15 cellular contexts compared by ENCODE assay signal in the genomic region with DNA sequence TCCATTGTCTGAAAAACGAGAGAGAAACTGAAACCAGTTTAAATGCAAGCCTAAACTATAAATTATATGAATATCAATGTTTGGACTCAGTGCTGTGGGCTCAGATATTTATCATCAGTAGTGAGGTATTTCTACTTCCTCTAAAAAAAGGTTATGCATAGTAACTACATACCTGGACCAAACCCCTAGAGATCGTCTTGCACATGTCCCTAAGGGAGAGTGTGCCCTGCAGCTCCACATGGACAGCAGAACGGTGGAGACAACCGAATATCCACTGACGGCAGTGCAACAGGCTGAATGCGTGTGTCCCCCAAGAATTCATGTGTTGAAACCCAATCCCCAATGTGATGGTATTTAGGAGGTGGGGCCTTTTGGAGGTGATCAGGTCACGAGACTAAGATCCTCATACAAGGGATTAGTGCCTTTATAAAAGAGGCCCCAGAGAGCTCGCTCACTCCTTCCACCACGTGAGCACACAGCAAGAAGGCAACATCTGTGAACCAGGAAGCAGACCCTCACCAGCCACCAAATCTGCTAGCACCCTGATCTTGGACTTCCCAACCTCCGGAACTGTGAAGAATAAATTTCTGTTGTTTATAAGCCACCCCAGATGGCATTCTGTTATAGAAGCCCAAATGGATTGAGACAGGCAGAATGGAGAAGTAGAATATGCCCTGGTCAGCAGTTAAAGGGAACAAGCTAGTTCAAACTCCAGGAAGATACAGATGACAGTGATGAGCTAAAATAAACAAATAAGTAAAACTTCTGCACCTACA.
DNase-seq lines count a peak whose midpoint lies in the region; TF ChIP-seq lines count a peak whose summit lies in the region.
"Had no signal": no experiment of that assay in that cellular context is flagged by ENCODE, and none has a peak within 500 bp of the region (broad histone marks: within the 10 kb centered on the region; RNA-seq: fewer than 3 reads in every experiment).

No MANE protein-coding gene starts in this region.

- H3K4me1 Mint-ChIP-seq in CD14-positive monocyte: peaks cover 63% of the 10 kb centered on the region
- peaks cover 4% of the 10 kb centered on the region for H3K4me1 Mint-ChIP-seq in activated naive CD8-positive, alpha-beta T cell treated with anti-CD3 and anti-CD28 coated beads for 36 hours
- H3K4me1 Mint-ChIP-seq in activated T-cell treated with anti-CD3 and anti-CD28 coated beads, Interleukin-2, amount 50 U/mL, for 24 hours (ENCODE audit: low read depth): peaks cover 21% of the 10 kb centered on the region
- H3K4me1 Mint-ChIP-seq: activated T-helper 17 cell treated with anti-CD3 and anti-CD28 coated beads, Interleukin-2, amount 50 U/mL, for 72 hours; B cell had no signal

- H4K8ac ChIP-seq in mesenchymal stem cell (ENCODE audit: low read length): no peak overlapping the region

- peak overlapping the region; percentile 51 to 61 for H3K4me3 Mint-ChIP-seq in CD14-positive monocyte
- H3K4me3 Mint-ChIP-seq in activated naive CD8-positive, alpha-beta T cell treated with anti-CD3 and anti-CD28 coated beads for 36 hours: no peak overlapping the region
- no peak overlapping the region for H3K4me3 Mint-ChIP-seq in activated T-cell treated with anti-CD3 and anti-CD28 coated beads, Interleukin-2, amount 50 U/mL, for 24 hours
- H3K4me3 Mint-ChIP-seq: activated T-helper 17 cell treated with anti-CD3 and anti-CD28 coated beads, Interleukin-2, amount 50 U/mL, for 72 hours; B cell; effector memory CD8-positive, alpha-beta T cell had no signal

- H3K23ac ChIP-seq in mesenchymal stem cell (ENCODE audit: low read length in 2 of 2): no peak overlapping the region

- WGBS in mesenchymal stem cell: 94% methylated on average over 8 of the region's 10 CpGs

- peak overlapping the region; percentile 89 to 98 (median 95) for H3K27ac Mint-ChIP-seq in CD14-positive monocyte
- no peak overlapping the region for H3K27ac Mint-ChIP-seq in activated naive CD8-positive, alpha-beta T cell treated with anti-CD3 and anti-CD28 coated beads for 36 hours
- H3K27ac Mint-ChIP-seq in activated T-cell treated with anti-CD3 and anti-CD28 coated beads, Interleukin-2, amount 50 U/mL, for 24 hours: no peak overlapping the region
- H3K27ac Mint-ChIP-seq: activated T-helper 17 cell treated with anti-CD3 and anti-CD28 coated beads, Interleukin-2, amount 50 U/mL, for 72 hours; B cell had no signal

- H3K9me3 Mint-ChIP-seq in CD14-positive monocyte: no peaks in the 10 kb centered on the region
- no peaks in the 10 kb centered on the region for H3K9me3 Mint-ChIP-seq in activated naive CD8-positive, alpha-beta T cell treated with anti-CD3 and anti-CD28 coated beads for 36 hours
- no peaks in the 10 kb centered on the region for H3K9me3 Mint-ChIP-seq in activated T-cell treated with anti-CD3 and anti-CD28 coated beads, Interleukin-2, amount 50 U/mL, for 24 hours
- H3K9me3 Mint-ChIP-seq: activated T-helper 17 cell treated with anti-CD3 and anti-CD28 coated beads, Interleukin-2, amount 50 U/mL, for 72 hours; effector memory CD8-positive, alpha-beta T cell had no signal

- no peaks in the 10 kb centered on the region for H3K79me1 ChIP-seq in mesenchymal stem cell (replicated peaks; ENCODE audit: low read length, poor library complexity, severe bottlenecking)

- H2BK5ac ChIP-seq in mesenchymal stem cell (ENCODE audit: low read depth, low read length, poor library complexity, severe bottlenecking): no peak overlapping the region

- H3K36me3 ChIP-seq in mesenchymal stem cell (ENCODE audit: control insufficient read depth in 1 of 2, insufficient read depth in 2 of 2, low read depth in 1 of 2, low read length in 2 of 2): no peaks in the 10 kb centered on the region
- H3K36me3 ChIP-seq in effector memory CD4-positive, alpha-beta T cell (ENCODE audit: control insufficient read depth, insufficient read depth, low read length): no peaks in the 10 kb centered on the region

- no peak overlapping the region for H2BK12ac ChIP-seq in mesenchymal stem cell (ENCODE audit: low read length in 2 of 2)

- H3K18ac ChIP-seq in mesenchymal stem cell (ENCODE audit: low read depth in 1 of 2, low read length in 2 of 2): no peak overlapping the region

- H3K36me3 Mint-ChIP-seq in CD14-positive monocyte: peaks cover 0 to 2% of the 10 kb centered on the region in 2 donors
- no peaks in the 10 kb centered on the region for H3K36me3 Mint-ChIP-seq in activated naive CD8-positive, alpha-beta T cell treated with anti-CD3 and anti-CD28 coated beads for 36 hours
- H3K36me3 Mint-ChIP-seq in activated T-cell treated with anti-CD3 and anti-CD28 coated beads, Interleukin-2, amount 50 U/mL, for 24 hours (ENCODE audit: low read depth): no peaks in the 10 kb centered on the region

- no peak overlapping the region for H3K4ac ChIP-seq in mesenchymal stem cell (ENCODE audit: low read depth in 1 of 2, low read length in 2 of 2)

- no peak overlapping the region for H3K14ac ChIP-seq in mesenchymal stem cell (ENCODE audit: low read length in 2 of 2)

- no peak overlapping the region for H3K27ac ChIP-seq in mesenchymal stem cell (ENCODE audit: low read length, poor library complexity, severe bottlenecking)
- no peak overlapping the region for H3K27ac ChIP-seq in effector memory CD4-positive, alpha-beta T cell (ENCODE audit: insufficient read depth, low read length, poor library complexity, severe bottlenecking)

- TF ChIP-seq CTCF in CD14-positive monocyte (IDR thresholded peaks at IDR 0.05) (no peak), HFF-Myc (IDR thresholded peaks at IDR 0.05; ENCODE audit: low read depth, low read length, missing control alignments) (no peak)

- peaks cover 0 to 9% of the 10 kb centered on the region in 2 experiments for H3K27me3 ChIP-seq in mesenchymal stem cell (ENCODE audit: control insufficient read depth in 1 of 2, insufficient read depth in 1 of 2, low read length in 2 of 2)
- no peaks in the 10 kb centered on the region for H3K27me3 ChIP-seq in effector memory CD4-positive, alpha-beta T cell (replicated peaks; ENCODE audit: control insufficient read depth, insufficient read depth, low read length, poor library complexity, severe bottlenecking)

- intact Hi-C loops in CD14-positive monocyte (cut with micrococcal nuclease): no loop called here

- H3K9me3 ChIP-seq in mesenchymal stem cell (ENCODE audit: control insufficient read depth, low read length): no peaks in the 10 kb centered on the region
- no peaks in the 10 kb centered on the region for H3K9me3 ChIP-seq in effector memory CD4-positive, alpha-beta T cell (ENCODE audit: control insufficient read depth, low read length)

- peak overlapping the region; percentile 40 for H2BK15ac ChIP-seq in mesenchymal stem cell (ENCODE audit: low read depth, poor library complexity, severe bottlenecking)

- H3K4me1 ChIP-seq in mesenchymal stem cell (ENCODE audit: control insufficient read depth, insufficient read depth, low read depth, low read length): peaks cover 3% of the 10 kb centered on the region
- no peaks in the 10 kb centered on the region for H3K4me1 ChIP-seq in effector memory CD4-positive, alpha-beta T cell (ENCODE audit: control insufficient read depth, insufficient read depth, low read length, poor library complexity, severe bottlenecking)

- no peak overlapping the region for H2BK120ac ChIP-seq in mesenchymal stem cell (ENCODE audit: low read depth, low read length)

- H2AK5ac ChIP-seq in mesenchymal stem cell (ENCODE audit: low read length, severe bottlenecking): no peak overlapping the region

- DNase-seq in CD14-positive monocyte (ENCODE audit: low spot score): no peak
- DNase-seq in HFF-Myc (ENCODE audit: extremely low read depth, low read depth): no peak
- peak; percentile 81 for DNase-seq in RPMI8226
- DNase-seq in mesenchymal stem cell: no peak
- no peak for DNase-seq in activated naive CD8-positive, alpha-beta T cell treated with anti-CD3 and anti-CD28 coated beads for 36 hours
- DNase-seq in activated T-cell treated with anti-CD3 and anti-CD28 coated beads, Interleukin-2, amount 50 U/mL, for 24 hours: no peak
- DNase-seq in effector memory CD4-positive, alpha-beta T cell: no peak
- DNase-seq in NCI-H2107 (lab: John Stamatoyannopoulos, UW): no peak
- DNase-seq: amniotic stem cell; caudate nucleus; effector memory CD8-positive, alpha-beta T cell; NCI-H146; stimulated activated CD4-positive, alpha-beta T cell treated with anti-CD3 and anti-CD28 coated beads, Interleukin-4, amount 100 ng/mL, for 1 hour had no signal

- H3K4me2 ChIP-seq in mesenchymal stem cell (ENCODE audit: low read length, poor library complexity, severe bottlenecking): no peak overlapping the region

- H3K9ac ChIP-seq in mesenchymal stem cell (ENCODE audit: low read length): no peak overlapping the region

- no peaks in the 10 kb centered on the region for H3K27me3 Mint-ChIP-seq in CD14-positive monocyte (ENCODE audit: low read depth in 3 of 3)
- H3K27me3 Mint-ChIP-seq in activated naive CD8-positive, alpha-beta T cell treated with anti-CD3 and anti-CD28 coated beads for 36 hours: no peaks in the 10 kb centered on the region
- peaks cover 21% of the 10 kb centered on the region for H3K27me3 Mint-ChIP-seq in activated T-cell treated with anti-CD3 and anti-CD28 coated beads, Interleukin-2, amount 50 U/mL, for 24 hours
- H3K27me3 Mint-ChIP-seq: effector memory CD8-positive, alpha-beta T cell had no signal

- H4K91ac ChIP-seq in mesenchymal stem cell (ENCODE audit: low read length): no peak overlapping the region

- H3K4me3 ChIP-seq in HFF-Myc (replicated peaks; ENCODE audit: low read depth, low read length) (0 out of 2 replicates have a peak overlapping the region, but pooled peaks have one; percentile 1), mesenchymal stem cell (ENCODE audit: insufficient read depth in 1 of 2, low read depth in 1 of 2, low read length in 2 of 2) (no peak overlapping the region)
- no peak overlapping the region for H3K4me3 ChIP-seq in effector memory CD4-positive, alpha-beta T cell (ENCODE audit: insufficient read depth, low read depth, low read length, poor library complexity, severe bottlenecking)

- no peak overlapping the region for H2AFZ ChIP-seq in mesenchymal stem cell (ENCODE audit: low read depth, low read length)

Comparison
In these comparisons a context has a peak if more than half of its experiments do, and no peak if none do; other contexts are left out.
1. H3K27ac Mint-ChIP-seq: peak in CD14-positive monocyte (7 of 7); none in activated naive CD8-positive, alpha-beta T cell treated with anti-CD3 and anti-CD28 coated beads for 36 hours (single experiment) and activated T-cell treated with anti-CD3 and anti-CD28 coated beads, Interleukin-2, amount 50 U/mL, for 24 hours (single experiment).
2. H3K4me3 Mint-ChIP-seq: peak in CD14-positive monocyte (2 of 2); none in activated naive CD8-positive, alpha-beta T cell treated with anti-CD3 and anti-CD28 coated beads for 36 hours (single experiment) and activated T-cell treated with anti-CD3 and anti-CD28 coated beads, Interleukin-2, amount 50 U/mL, for 24 hours (single experiment).